ENCODE assay signal across 28 cellular contexts in genomic region chr2:12089496-12089895, GRCh38.
"Had no signal": no experiment of that assay in that cellular context is flagged by ENCODE, and none has a peak within 500 bp of the region (broad histone marks: within the 10 kb centered on the region; RNA-seq: fewer than 3 reads in every experiment).

No MANE protein-coding gene starts in this region.

- DNase-seq: activated CD4-positive, alpha-beta memory T cell treated with anti-CD3 and anti-CD28 coated beads, Interleukin-2, amount 10 ng/mL, durations not matched to agents 7 days and 5 days; activated CD4-positive, alpha-beta T cell treated with anti-CD3 and anti-CD28 coated beads for 1 hour; activated CD4-positive, alpha-beta T cell treated with anti-CD3 and anti-CD28 coated beads for 48 hours; activated CD4-positive, CD25-positive, alpha-beta regulatory T cell; activated CD8-positive, alpha-beta memory T cell treated with anti-CD3 and anti-CD28 coated beads for 24 hours; activated CD8-positive, alpha-beta memory T cell treated with anti-CD3 and anti-CD28 coated beads, Interleukin-2, amount 10 ng/mL, durations not matched to agents 7 days and 5 days; activated CD8-positive, alpha-beta memory T cell treated with anti-CD3 and anti-CD28 coated beads, Interleukin-2, amount 50 U/mL, for 48 hours; activated effector memory CD4-positive, alpha-beta T cell treated with Interleukin-2 at 50 U/mL for 16 hours; activated naive CD4-positive, alpha-beta T cell treated with anti-CD3 and anti-CD28 coated beads, Interleukin-2, amount 10 ng/mL, durations not matched to agents 7 days and 5 days; activated naive CD8-positive, alpha-beta T cell treated with anti-CD3 and anti-CD28 coated beads, Interleukin-2, amount 50 U/mL, for 24 hours; activated T-cell treated with anti-CD3 and anti-CD28 coated beads, Interleukin-2, amount 50 U/mL, for 48 hours; anterior cingulate cortex; caudate nucleus; cerebellar nuclear complex; KG1; NCI-H1105; NCI-H1417 treated with DMSO at 0.1 percent for 48 hours; NCI-H1930; NCI-H2081 treated with DMSO at 0.1 percent for 48 hours; NCI-H226; NCI-H524 treated with DMSO at 0.1 percent for 48 hours; PC-9; Right ventricle myocardium superior; SW 1271; T-helper 1 cell; T1000; WERI-Rb-1 had no signal

- H2AFZ ChIP-seq: PC-9 had no signal

- H3K36me3 ChIP-seq: WERI-Rb-1 had no signal

- H3K27ac ChIP-seq: PC-9, RWPE1, WERI-Rb-1 had no signal

- H3K4me2 ChIP-seq: PC-9 had no signal

- ATAC-seq: activated CD8-positive, alpha-beta memory T cell treated with anti-CD3 and anti-CD28 coated beads, Interleukin-2, amount 10 ng/mL, durations not matched to agents 7 days and 5 days; activated naive CD8-positive, alpha-beta T cell treated with anti-CD3 and anti-CD28 coated beads, Interleukin-2, amount 50 U/mL, for 24 hours had no signal

- H3K4me3 ChIP-seq: PC-9 had no signal
